ENCODE assay signal across 36 cellular contexts in the genomic region with DNA sequence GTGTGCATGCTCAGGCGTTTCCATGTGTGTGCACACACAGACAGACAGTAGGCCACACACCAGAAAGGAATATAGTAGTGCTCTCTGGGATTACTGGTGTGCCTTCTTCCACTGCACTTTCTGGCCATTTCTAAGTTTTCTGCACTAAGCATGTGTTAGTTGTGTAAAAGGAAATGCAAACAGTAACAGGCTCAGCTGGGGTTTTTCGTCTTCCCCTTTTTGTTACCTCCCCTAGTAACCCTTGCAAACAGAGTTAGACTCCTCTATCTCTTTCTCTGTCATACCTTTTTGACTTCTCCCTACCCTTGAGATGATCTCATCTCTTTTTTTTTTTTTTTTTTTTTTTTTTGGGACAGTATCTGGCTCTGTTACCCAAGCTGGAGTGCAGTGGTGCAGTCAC.
DNase-seq lines count a peak whose midpoint lies in the region; ATAC-seq and TF ChIP-seq lines count a peak whose summit lies in the region.
"Had no signal": no experiment of that assay in that cellular context is flagged by ENCODE, and none has a peak within 500 bp of the region (broad histone marks: within the 10 kb centered on the region; RNA-seq: fewer than 3 reads in every experiment).

No MANE protein-coding gene starts in this region.

- TF ChIP-seq CTCF in activated B cell treated with CpG ODN at 0.5 μM for 24 hours (IDR thresholded peaks at IDR 0.05): no peak
- TF ChIP-seq CTCF in neural progenitor cell (IDR thresholded peaks at IDR 0.05): no peak

- POLR2A ChIA-PET in activated B cell treated with CpG ODN at 0.5 μM for 24 hours (lab: Charles Lee): interaction anchor here (0.6 to 1.9 kb wide), 2 partner anchors 33 to 56 kb away, joined by 3 to 5 read pairs; no protein-coding TSS in a partner anchor

- no peak overlapping the region for H3K27ac ChIP-seq in neural progenitor cell
- H3K27ac ChIP-seq: esophagus squamous epithelium, PC-9, prostate gland, suprapubic skin had no signal

- H3K79me2 ChIP-seq in neural progenitor cell (ENCODE audit: low read depth): no peaks in the 10 kb centered on the region

- CTCF ChIA-PET in activated B cell treated with CpG ODN at 0.5 μM for 24 hours (lab: Charles Lee): no interaction called here

- H3K9me3 ChIP-seq in neural progenitor cell (ENCODE audit: low read depth): no peaks in the 10 kb centered on the region
- H3K9me3 ChIP-seq: esophagus squamous epithelium, heart right ventricle, prostate gland, suprapubic skin had no signal

- DNase-seq in GF-D8 (lab: John Stamatoyannopoulos, UW) (peak; percentile 62), NOMO-1 (lab: John Stamatoyannopoulos, UW; ENCODE audit: unreplicated experiment in 2 of 2) (peak; percentile 63 to 84), activated B cell treated with CpG ODN at 0.5 μM for 24 hours (no peak), neural progenitor cell (ENCODE audit: low spot score) (no peak), NCI-H1092 (lab: John Stamatoyannopoulos, UW) (no peak), NCI-H510A treated with DMSO at 0.1 percent for 48 hours (lab: John Stamatoyannopoulos, UW) (no peak), NCI-H2171 treated with DMSO at 0.1 percent for 48 hours (lab: John Stamatoyannopoulos, UW) (no peak)
- DNase-seq: ACHN; activated CD4-positive, alpha-beta T cell treated with anti-CD3 and anti-CD28 coated beads for 4 hours; activated CD8-positive, alpha-beta memory T cell treated with anti-CD3 and anti-CD28 coated beads for 24 hours; activated gamma-delta T cell; C1 segment of cervical spinal cord; Calu3; caudate nucleus; DND-41; esophagus squamous epithelium; foreskin melanocyte; HCEC 1CT; heart right ventricle; kidney glomerular epithelial cell; mammary epithelial cell; NCI-H1092 treated with DMSO at 0.1 percent for 48 hours; NCI-H2029; NCI-H226; NCI-H774; nucleus accumbens; PC-9; Right ventricle myocardium superior; stimulated activated CD4-positive, alpha-beta T cell treated with anti-CD3 and anti-CD28 coated beads, Interleukin-12 subunit alpha, Interleukin-12 subunit beta, amount 100 ng/mL, for 4 hours; stimulated activated CD4-positive, alpha-beta T cell treated with anti-CD3 and anti-CD28 coated beads, Interleukin-4, amount 100 ng/mL, for 24 hours; stimulated activated naive CD4-positive, alpha-beta T cell; T-cell had no signal

- H3K36me3 Mint-ChIP-seq in activated B cell treated with CpG ODN at 0.5 μM for 24 hours (ENCODE audit: low read depth) (peaks cover 8% of the 10 kb centered on the region), neural progenitor cell (no peaks in the 10 kb centered on the region)

- no peaks in the 10 kb centered on the region for H4K20me1 ChIP-seq in neural progenitor cell (ENCODE audit: low read depth)

- intact Hi-C loops in activated B cell treated with CpG ODN at 0.5 μM for 24 hours (cut with micrococcal nuclease): no loop called here

- H3K27me3 Mint-ChIP-seq in activated B cell treated with CpG ODN at 0.5 μM for 24 hours (no peaks in the 10 kb centered on the region), neural progenitor cell (ENCODE audit: insufficient read depth, low read depth) (no peaks in the 10 kb centered on the region)
- H3K27me3 Mint-ChIP-seq: T-cell had no signal

- no peak overlapping the region for H3K4me3 Mint-ChIP-seq in activated B cell treated with CpG ODN at 0.5 μM for 24 hours
- H3K4me3 Mint-ChIP-seq in neural progenitor cell: no peak overlapping the region
- H3K4me3 Mint-ChIP-seq: T-cell had no signal

- no peaks in the 10 kb centered on the region for H3K27me3 ChIP-seq in neural progenitor cell
- H3K27me3 ChIP-seq: esophagus squamous epithelium, heart right ventricle, suprapubic skin had no signal

- no peak overlapping the region for H3K9ac ChIP-seq in neural progenitor cell

- peak; percentile 45 for ATAC-seq in activated B cell treated with CpG ODN at 0.5 μM for 24 hours (ENCODE audit: low read depth)
- ATAC-seq in HG02623 (IDR thresholded peaks at IDR 0.05; ENCODE audit: unreplicated experiment): no peak
- ATAC-seq: sciatic nerve, T-cell had no signal

- H3K9me3 Mint-ChIP-seq in activated B cell treated with CpG ODN at 0.5 μM for 24 hours: no peaks in the 10 kb centered on the region
- no peaks in the 10 kb centered on the region for H3K9me3 Mint-ChIP-seq in neural progenitor cell
- H3K9me3 Mint-ChIP-seq: T-cell had no signal

- H3K4me2 ChIP-seq in neural progenitor cell: no peak overlapping the region
- H3K4me2 ChIP-seq: PC-9 had no signal

- H3K36me3 ChIP-seq in neural progenitor cell: no peaks in the 10 kb centered on the region
- H3K36me3 ChIP-seq: prostate gland, suprapubic skin had no signal

- no peaks in the 10 kb centered on the region for H3F3A ChIP-seq in neural progenitor cell (ENCODE audit: low read depth)

- peaks cover 21% of the 10 kb centered on the region for H3K4me1 Mint-ChIP-seq in activated B cell treated with CpG ODN at 0.5 μM for 24 hours
- H3K4me1 Mint-ChIP-seq in neural progenitor cell: peaks cover 11% of the 10 kb centered on the region

- no peak overlapping the region for H2AFZ ChIP-seq in neural progenitor cell (replicated peaks)
- H2AFZ ChIP-seq: PC-9 had no signal

- H3K27ac Mint-ChIP-seq in activated B cell treated with CpG ODN at 0.5 μM for 24 hours (peak overlapping the region; percentile 7), neural progenitor cell (peak overlapping the region; percentile 63)
- H3K27ac Mint-ChIP-seq: T-cell had no signal

- H3K4me3 ChIP-seq in neural progenitor cell: no peak overlapping the region
- H3K4me3 ChIP-seq: esophagus squamous epithelium, heart right ventricle, PC-9, prostate gland, suprapubic skin had no signal

- peaks cover 5% of the 10 kb centered on the region for H3K4me1 ChIP-seq in neural progenitor cell
- H3K4me1 ChIP-seq: prostate gland had no signal

Comparison
In these comparisons a context has a peak if more than half of its experiments do, and no peak if none do; other contexts are left out.
1. DNase-seq: peak in GF-D8 (single experiment) and NOMO-1 (2 of 2); none in activated B cell treated with CpG ODN at 0.5 μM for 24 hours (single experiment), neural progenitor cell (single experiment), NCI-H1092 (single experiment), NCI-H510A treated with DMSO at 0.1 percent for 48 hours (single experiment) and NCI-H2171 treated with DMSO at 0.1 percent for 48 hours (single experiment).